17 cellular contexts compared by ENCODE assay signal in the genomic region with DNA sequence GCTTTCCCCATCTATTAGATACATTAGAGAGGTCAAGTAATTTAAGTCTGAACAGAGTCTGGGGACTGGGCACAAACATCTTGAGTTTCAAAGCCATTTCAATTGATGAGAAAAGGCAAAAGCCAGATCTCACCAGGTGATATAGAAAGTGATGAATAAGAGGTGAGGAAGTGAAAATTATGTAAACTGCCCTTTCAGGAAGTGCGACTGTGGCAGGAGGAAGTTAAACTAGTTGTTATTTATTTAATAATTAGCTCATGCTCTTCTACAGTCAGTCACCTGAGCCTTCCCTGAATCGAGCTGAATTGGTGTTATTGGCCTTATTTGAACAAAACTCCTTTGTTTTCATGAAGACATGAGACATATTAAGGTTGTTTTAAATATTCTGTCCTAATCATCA.
DNase-seq lines count a peak whose midpoint lies in the region; ATAC-seq, FAIRE-seq and TF ChIP-seq lines count a peak whose summit lies in the region.
"Had no signal": no experiment of that assay in that cellular context is flagged by ENCODE, and none has a peak within 500 bp of the region (broad histone marks: within the 10 kb centered on the region; RNA-seq: fewer than 3 reads in every experiment).

No MANE protein-coding gene starts in this region.

- H3K9me3 ChIP-seq in aorta (ENCODE audit: control insufficient read depth, low read length) (no peaks in the 10 kb centered on the region), heart left ventricle (no peaks in the 10 kb centered on the region)
- H3K9me3 ChIP-seq: BLaER1 treated with 17β-estradiol and CSF1 and Interleukin-3, amounts not matched to agents 10 nM and 100 nM had no signal

- no peaks in the 10 kb centered on the region for H3K4me1 ChIP-seq in aorta (ENCODE audit: control insufficient read depth in 1 of 2, insufficient read depth in 2 of 2, low read length in 2 of 2)
- no peaks in the 10 kb centered on the region for H3K4me1 ChIP-seq in heart left ventricle

- H3K27me3 ChIP-seq in aorta (ENCODE audit: control insufficient read depth in 1 of 2, insufficient read depth in 2 of 2, low read length in 1 of 2): no peaks in the 10 kb centered on the region
- H3K27me3 ChIP-seq in heart left ventricle: no peaks in the 10 kb centered on the region
- H3K27me3 ChIP-seq: BLaER1 treated with 17β-estradiol and CSF1 and Interleukin-3, amounts not matched to agents 10 nM and 100 nM had no signal

- H3K27ac ChIP-seq in aorta (ENCODE audit: low read depth in 1 of 2, low read length in 2 of 2): no peak overlapping the region
- no peak overlapping the region for H3K27ac ChIP-seq in heart left ventricle
- H3K27ac ChIP-seq: BLaER1 treated with 17β-estradiol and CSF1 and Interleukin-3, amounts not matched to agents 10 nM and 100 nM; KMS-11 had no signal

- WGBS in aorta, 2 donors: 61 to 69% methylated on average over 2 of the region's 2 CpGs
- WGBS in heart left ventricle, 4 donors: 52 to 58% (median 55%) methylated on average over 2 of the region's 2 CpGs

- TF ChIP-seq POLR2A in heart left ventricle (IDR thresholded peaks at IDR 0.05): no peak

- H3K4me3 ChIP-seq in aorta (ENCODE audit: low read length in 2 of 2) (no peak overlapping the region), heart left ventricle (no peak overlapping the region)
- H3K4me3 ChIP-seq: BLaER1 treated with 17β-estradiol and CSF1 and Interleukin-3, amounts not matched to agents 10 nM and 100 nM had no signal

- ATAC-seq in GM18508 (IDR thresholded peaks at IDR 0.05; ENCODE audit: insufficient read depth, unreplicated experiment) (peak; percentile 99), GM19468 (IDR thresholded peaks at IDR 0.05; ENCODE audit: extremely low read depth, unreplicated experiment) (peak; percentile 87), HG03060 (IDR thresholded peaks at IDR 0.05; ENCODE audit: low read depth, unreplicated experiment) (peak; percentile 89), aorta (ENCODE audit: low FRiP score) (no peak), heart left ventricle (no peak)

- TF ChIP-seq CTCF in heart left ventricle (IDR thresholded peaks at IDR 0.05): no peak

- peak; percentile 67 for DNase-seq in NCI-H69 (lab: John Stamatoyannopoulos, UW)
- no peak for DNase-seq in urothelium cell line (ENCODE audit: low spot score)
- no peak for DNase-seq in aorta
- DNase-seq in heart left ventricle: no peak
- DNase-seq in hypothalamus (lab: John Stamatoyannopoulos, UW): no peak
- DNase-seq: activated naive CD4-positive, alpha-beta T cell treated with anti-CD3 and anti-CD28 coated beads, Interleukin-2, amount 50 U/mL, for 16 hours; foreskin fibroblast; HCEC 1CT; NCI-H526; stimulated activated CD4-positive, alpha-beta T cell treated with anti-CD3 and anti-CD28 coated beads, Interleukin-1b, Interleukin-23, amount 100 ng/mL, for 48 hours; SW 1271 had no signal

- H3K36me3 ChIP-seq in aorta (ENCODE audit: control insufficient read depth in 1 of 2, insufficient read depth in 2 of 2, low read length in 1 of 2) (no peaks in the 10 kb centered on the region), heart left ventricle (no peaks in the 10 kb centered on the region)
- H3K36me3 ChIP-seq: BLaER1 treated with 17β-estradiol and CSF1 and Interleukin-3, amounts not matched to agents 10 nM and 100 nM had no signal

- intact Hi-C loops in aorta (cut with DNase I): no loop called here
- intact Hi-C loops in heart left ventricle (cut with DNase I): no loop called here

- FAIRE-seq in urothelium cell line (lab: Jason Lieb, UNC): no peak
- FAIRE-seq: colon had no signal

Comparison
In these comparisons a context has a peak if more than half of its experiments do, and no peak if none do; other contexts are left out.
1. ATAC-seq: peak in GM18508 (single experiment), GM19468 (single experiment) and HG03060 (single experiment); none in aorta (single experiment) and heart left ventricle (0 of 4).